Comparison of ENCODE assay signal across 1 cellular context in the genomic region with DNA sequence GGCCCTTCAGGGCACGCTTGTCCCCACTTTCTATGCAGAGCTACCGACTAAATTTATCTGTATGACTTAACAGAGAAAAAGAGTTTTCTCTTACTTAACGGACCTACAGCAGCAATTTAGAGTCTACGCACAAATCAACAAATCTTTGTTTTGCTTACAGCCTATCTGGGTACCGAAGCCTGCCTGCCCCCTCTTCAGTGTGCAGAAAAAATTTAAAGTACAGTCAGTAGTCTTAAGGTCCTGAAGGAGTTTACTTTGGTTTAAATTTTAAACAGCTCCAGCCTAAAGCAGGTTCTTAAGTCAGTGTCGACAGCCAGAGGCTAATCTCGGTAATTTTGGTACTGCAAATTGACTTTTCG.
TF ChIP-seq lines count a peak whose summit lies in the region.

No MANE protein-coding gene starts in this region.

TF ChIP-seq in GM23338, 12 proteins besides CTCF, POLR2A, EP300 and RAD21 (continued from another document):
- TF ChIP-seq, protein P1, sequence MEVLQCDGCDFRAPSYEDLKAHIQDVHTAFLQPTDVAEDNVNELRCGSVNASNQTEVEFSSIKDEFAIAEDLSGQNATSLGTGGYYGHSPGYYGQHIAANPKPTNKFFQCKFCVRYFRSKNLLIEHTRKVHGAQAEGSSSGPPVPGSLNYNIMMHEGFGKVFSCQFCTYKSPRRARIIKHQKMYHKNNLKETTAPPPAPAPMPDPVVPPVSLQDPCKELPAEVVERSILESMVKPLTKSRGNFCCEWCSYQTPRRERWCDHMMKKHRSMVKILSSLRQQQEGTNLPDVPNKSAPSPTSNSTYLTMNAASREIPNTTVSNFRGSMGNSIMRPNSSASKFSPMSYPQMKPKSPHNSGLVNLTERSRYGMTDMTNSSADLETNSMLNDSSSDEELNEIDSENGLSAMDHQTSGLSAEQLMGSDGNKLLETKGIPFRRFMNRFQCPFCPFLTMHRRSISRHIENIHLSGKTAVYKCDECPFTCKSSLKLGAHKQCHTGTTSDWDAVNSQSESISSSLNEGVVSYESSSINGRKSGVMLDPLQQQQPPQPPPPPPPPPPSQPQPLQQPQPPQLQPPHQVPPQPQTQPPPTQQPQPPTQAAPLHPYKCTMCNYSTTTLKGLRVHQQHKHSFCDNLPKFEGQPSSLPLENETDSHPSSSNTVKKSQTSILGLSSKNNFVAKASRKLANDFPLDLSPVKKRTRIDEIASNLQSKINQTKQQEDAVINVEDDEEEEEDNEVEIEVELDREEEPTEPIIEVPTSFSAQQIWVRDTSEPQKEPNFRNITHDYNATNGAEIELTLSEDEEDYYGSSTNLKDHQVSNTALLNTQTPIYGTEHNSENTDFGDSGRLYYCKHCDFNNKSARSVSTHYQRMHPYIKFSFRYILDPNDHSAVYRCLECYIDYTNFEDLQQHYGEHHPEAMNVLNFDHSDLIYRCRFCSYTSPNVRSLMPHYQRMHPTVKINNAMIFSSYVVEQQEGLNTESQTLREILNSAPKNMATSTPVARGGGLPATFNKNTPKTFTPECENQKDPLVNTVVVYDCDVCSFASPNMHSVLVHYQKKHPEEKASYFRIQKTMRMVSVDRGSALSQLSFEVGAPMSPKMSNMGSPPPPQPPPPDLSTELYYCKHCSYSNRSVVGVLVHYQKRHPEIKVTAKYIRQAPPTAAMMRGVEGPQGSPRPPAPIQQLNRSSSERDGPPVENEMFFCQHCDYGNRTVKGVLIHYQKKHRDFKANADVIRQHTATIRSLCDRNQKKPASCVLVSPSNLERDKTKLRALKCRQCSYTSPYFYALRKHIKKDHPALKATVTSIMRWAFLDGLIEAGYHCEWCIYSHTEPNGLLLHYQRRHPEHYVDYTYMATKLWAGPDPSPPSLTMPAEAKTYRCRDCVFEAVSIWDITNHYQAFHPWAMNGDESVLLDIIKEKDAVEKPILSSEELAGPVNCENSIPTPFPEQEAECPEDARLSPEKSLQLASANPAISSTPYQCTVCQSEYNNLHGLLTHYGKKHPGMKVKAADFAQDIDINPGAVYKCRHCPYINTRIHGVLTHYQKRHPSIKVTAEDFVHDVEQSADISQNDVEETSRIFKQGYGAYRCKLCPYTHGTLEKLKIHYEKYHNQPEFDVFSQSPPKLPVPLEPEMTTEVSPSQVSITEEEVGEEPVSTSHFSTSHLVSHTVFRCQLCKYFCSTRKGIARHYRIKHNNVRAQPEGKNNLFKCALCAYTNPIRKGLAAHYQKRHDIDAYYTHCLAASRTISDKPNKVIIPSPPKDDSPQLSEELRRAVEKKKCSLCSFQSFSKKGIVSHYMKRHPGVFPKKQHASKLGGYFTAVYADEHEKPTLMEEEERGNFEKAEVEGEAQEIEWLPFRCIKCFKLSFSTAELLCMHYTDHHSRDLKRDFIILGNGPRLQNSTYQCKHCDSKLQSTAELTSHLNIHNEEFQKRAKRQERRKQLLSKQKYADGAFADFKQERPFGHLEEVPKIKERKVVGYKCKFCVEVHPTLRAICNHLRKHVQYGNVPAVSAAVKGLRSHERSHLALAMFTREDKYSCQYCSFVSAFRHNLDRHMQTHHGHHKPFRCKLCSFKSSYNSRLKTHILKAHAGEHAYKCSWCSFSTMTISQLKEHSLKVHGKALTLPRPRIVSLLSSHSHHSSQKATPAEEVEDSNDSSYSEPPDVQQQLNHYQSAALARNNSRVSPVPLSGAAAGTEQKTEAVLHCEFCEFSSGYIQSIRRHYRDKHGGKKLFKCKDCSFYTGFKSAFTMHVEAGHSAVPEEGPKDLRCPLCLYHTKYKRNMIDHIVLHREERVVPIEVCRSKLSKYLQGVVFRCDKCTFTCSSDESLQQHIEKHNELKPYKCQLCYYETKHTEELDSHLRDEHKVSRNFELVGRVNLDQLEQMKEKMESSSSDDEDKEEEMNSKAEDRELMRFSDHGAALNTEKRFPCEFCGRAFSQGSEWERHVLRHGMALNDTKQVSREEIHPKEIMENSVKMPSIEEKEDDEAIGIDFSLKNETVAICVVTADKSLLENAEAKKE (CRISPR knock-in tag; IDR thresholded peaks at IDR 0.05): no peak
